ENCODE assay signal across 9 cellular contexts in the genomic region with DNA sequence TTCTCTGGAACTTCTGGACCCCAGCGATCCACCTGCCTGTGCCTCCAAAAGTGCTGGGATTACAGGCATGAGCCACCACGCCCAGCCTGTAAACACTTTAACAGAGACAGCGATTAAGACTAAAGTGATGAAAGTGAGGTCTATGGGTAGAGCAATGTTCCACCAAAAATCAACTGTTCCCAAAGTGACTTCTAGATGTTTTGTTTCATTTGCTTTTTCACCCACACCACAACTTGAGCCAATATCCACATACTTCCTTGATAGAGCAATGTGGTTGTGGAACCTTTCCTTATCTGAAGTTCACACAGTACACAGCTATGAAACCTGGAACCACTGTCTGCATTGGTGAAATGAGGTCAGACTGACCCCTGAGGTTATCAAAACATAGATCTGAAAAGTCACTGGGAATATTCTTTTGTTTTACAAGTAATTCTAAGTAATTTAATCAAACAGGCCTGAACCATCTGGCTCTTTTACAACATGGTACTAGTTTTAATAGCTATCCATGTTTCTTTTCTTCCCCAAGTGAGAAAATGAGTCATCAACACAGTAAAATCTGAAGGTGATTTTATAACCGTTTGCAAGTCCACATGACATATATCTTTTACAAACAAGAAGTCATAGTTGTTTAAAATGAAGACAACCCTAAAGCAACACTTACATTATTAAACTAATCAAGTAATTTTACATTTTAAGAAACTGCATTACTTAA.
DNase-seq lines count a peak whose midpoint lies in the region; ATAC-seq and TF ChIP-seq lines count a peak whose summit lies in the region.
"Had no signal": no experiment of that assay in that cellular context is flagged by ENCODE, and none has a peak within 500 bp of the region (broad histone marks: within the 10 kb centered on the region; RNA-seq: fewer than 3 reads in every experiment).

No MANE protein-coding gene starts in this region.

- H3K27me3 ChIP-seq in mammary epithelial cell (ENCODE audit: insufficient read depth, low read length) (no peaks in the 10 kb centered on the region), lower lobe of right lung (ENCODE audit: low read depth) (no peaks in the 10 kb centered on the region)
- H3K27me3 ChIP-seq in effector memory CD4-positive, alpha-beta T cell (replicated peaks; ENCODE audit: control insufficient read depth, insufficient read depth, low read length, poor library complexity, severe bottlenecking): no peaks in the 10 kb centered on the region

- in situ Hi-C loops in mammary epithelial cell (cut with MboI; ENCODE audit: low sequenced_read_pairs in 2 of 2): no loop called here

- no peak overlapping the region for H3K4me2 ChIP-seq in mammary epithelial cell (ENCODE audit: insufficient read depth, low read depth, low read length)

- no peaks in the 10 kb centered on the region for H4K20me1 ChIP-seq in mammary epithelial cell (ENCODE audit: insufficient read depth, low read length)

- dilution Hi-C loops in mammary epithelial cell (cut with HindIII; ENCODE audit: low sequenced_read_pairs): no loop called here

- H3K27ac ChIP-seq in mammary epithelial cell (ENCODE audit: insufficient read depth, low read depth, low read length): no peak overlapping the region
- H3K27ac ChIP-seq in lower lobe of right lung: no peak overlapping the region
- no peak overlapping the region for H3K27ac ChIP-seq in effector memory CD4-positive, alpha-beta T cell (ENCODE audit: insufficient read depth, low read length, poor library complexity, severe bottlenecking)

- no peaks in the 10 kb centered on the region for H3K79me2 ChIP-seq in mammary epithelial cell (ENCODE audit: insufficient read depth, low read length)

- DNase-seq in A172 (ENCODE audit: low spot score) (peak; percentile 87), HuH-7.5 (ENCODE audit: low spot score) (peak; percentile 16), mammary epithelial cell (peak; percentile 44), lower lobe of right lung (no peak), NCI-H1092 treated with DMSO at 0.1 percent for 48 hours (lab: John Stamatoyannopoulos, UW) (no peak), AG20443 (ENCODE audit: low spot score) (no peak), middle frontal gyrus (ENCODE audit: extremely low spot score, low spot score) (no peak)
- DNase-seq in effector memory CD4-positive, alpha-beta T cell: no peak
- DNase-seq: activated effector memory CD4-positive, alpha-beta T cell treated with anti-CD3 and anti-CD28 coated beads, Interleukin-2, amount 50 U/mL, for 16 hours had no signal

- no peak overlapping the region for H2AFZ ChIP-seq in mammary epithelial cell (ENCODE audit: low read depth, low read length)

- ATAC-seq in lower lobe of right lung: peak; percentile 36 to 42

- no peaks in the 10 kb centered on the region for H3K9me3 ChIP-seq in mammary epithelial cell (replicated peaks; ENCODE audit: insufficient read depth, low read length)
- no peaks in the 10 kb centered on the region for H3K9me3 ChIP-seq in lower lobe of right lung
- H3K9me3 ChIP-seq in effector memory CD4-positive, alpha-beta T cell (ENCODE audit: control insufficient read depth, low read length): no peaks in the 10 kb centered on the region

- no peaks in the 10 kb centered on the region for H3K36me3 ChIP-seq in mammary epithelial cell (ENCODE audit: insufficient read depth, low read length)
- H3K36me3 ChIP-seq in lower lobe of right lung: no peaks in the 10 kb centered on the region
- H3K36me3 ChIP-seq in effector memory CD4-positive, alpha-beta T cell (ENCODE audit: control insufficient read depth, insufficient read depth, low read length): no peaks in the 10 kb centered on the region

- H3K4me1 ChIP-seq in mammary epithelial cell (ENCODE audit: insufficient read depth, low read length) (peaks cover 33% of the 10 kb centered on the region), lower lobe of right lung (peaks cover 32% of the 10 kb centered on the region)
- H3K4me1 ChIP-seq in effector memory CD4-positive, alpha-beta T cell (ENCODE audit: control insufficient read depth, insufficient read depth, low read length, poor library complexity, severe bottlenecking): no peaks in the 10 kb centered on the region

- BruUV-seq in mammary epithelial cell (replicated peaks; lab: Mats Ljungman, UMichigan): no TSS peak

- CTCF ChIA-PET in mammary epithelial cell (lab: Charles Lee; ENCODE audit: low non-redundant PET): no interaction called here

- H3K4me3 ChIP-seq in mammary epithelial cell (replicated peaks in 1 of 3; ENCODE audit: insufficient read depth in 1 of 3, low read depth in 2 of 3, low read length in 3 of 3) (no peak overlapping the region), lower lobe of right lung (no peak overlapping the region)
- no peak overlapping the region for H3K4me3 ChIP-seq in effector memory CD4-positive, alpha-beta T cell (ENCODE audit: insufficient read depth, low read depth, low read length, poor library complexity, severe bottlenecking)

- TF ChIP-seq CTCF in mammary epithelial cell (conservative IDR thresholded peaks at IDR 0.05 in 1 of 2, IDR thresholded peaks at IDR 0.05 in 1 of 2; ENCODE audit: extremely low read depth in 1 of 2, insufficient read depth in 1 of 2, low read depth in 1 of 2, low read length in 2 of 2) (no peak), lower lobe of right lung (IDR thresholded peaks at IDR 0.05) (no peak)

- H3K9ac ChIP-seq in mammary epithelial cell (ENCODE audit: insufficient read depth, low read length): no peak overlapping the region

- 71% methylated on average over 4 of the region's 4 CpGs for WGBS in mammary epithelial cell (ENCODE audit: low coverage, missing lambda C conversion rate)

- intact Hi-C loops in mammary epithelial cell (cut with micrococcal nuclease): no loop called here
- intact Hi-C loops in lower lobe of right lung (cut with DNase I): no loop called here

Comparison
In these comparisons a context has a peak if more than half of its experiments do, and no peak if none do; other contexts are left out.
1. DNase-seq: peak in A172 (single experiment), HuH-7.5 (single experiment) and mammary epithelial cell (single experiment); none in lower lobe of right lung (single experiment), effector memory CD4-positive, alpha-beta T cell (0 of 3), NCI-H1092 treated with DMSO at 0.1 percent for 48 hours (single experiment), AG20443 (single experiment) and middle frontal gyrus (single experiment).